17 cellular contexts compared by ENCODE assay signal in genomic region chr10:26721561-26721960, GRCh38. TPM values are rescaled to one million over a fixed set of nuclear protein-coding genes. Genes with fewer than 3 reads are reported as not detected.
DNase-seq lines count a peak whose midpoint lies in the region; ATAC-seq lines count a peak whose summit lies in the region.
"Had no signal": no experiment of that assay in that cellular context is flagged by ENCODE, and none has a peak within 500 bp of the region (broad histone marks: within the 10 kb centered on the region; RNA-seq: fewer than 3 reads in every experiment).

No MANE protein-coding gene starts in this region.

- ATAC-seq in stimulated activated effector memory CD8-positive, alpha-beta T cell treated with anti-CD3 and anti-CD28 coated beads, Interleukin-12 subunit alpha, Interleukin-12 subunit beta, amount 100 ng/mL, for 72 hours: peak; percentile 99
- ATAC-seq: body of pancreas had no signal

- H3K9me3 Mint-ChIP-seq in stimulated activated effector memory CD8-positive, alpha-beta T cell treated with anti-CD3 and anti-CD28 coated beads, Interleukin-12 subunit alpha, Interleukin-12 subunit beta, amount 100 ng/mL, for 72 hours: no peaks in the 10 kb centered on the region

- peak overlapping the region; percentile 59 for H3K4me3 Mint-ChIP-seq in stimulated activated effector memory CD8-positive, alpha-beta T cell treated with anti-CD3 and anti-CD28 coated beads, Interleukin-12 subunit alpha, Interleukin-12 subunit beta, amount 100 ng/mL, for 72 hours

- H3K36me3 Mint-ChIP-seq in stimulated activated effector memory CD8-positive, alpha-beta T cell treated with anti-CD3 and anti-CD28 coated beads, Interleukin-12 subunit alpha, Interleukin-12 subunit beta, amount 100 ng/mL, for 72 hours: peaks cover 91% of the 10 kb centered on the region

- DNase-seq in activated naive CD4-positive, alpha-beta T cell treated with Interleukin-2 at 50 U/mL for 16 hours: peak; percentile 39
- no peak for DNase-seq in activated naive CD4-positive, alpha-beta T cell (lab: John Stamatoyannopoulos, UW)
- peak; percentile 4 for DNase-seq in activated CD8-positive, alpha-beta memory T cell treated with anti-CD3 and anti-CD28 coated beads, Interleukin-2, amount 50 U/mL, for 1 hour (ENCODE audit: extremely low read depth)
- DNase-seq in effector CD4-positive, alpha-beta T cell: peak; percentile 25
- DNase-seq in stimulated activated effector memory CD8-positive, alpha-beta T cell treated with anti-CD3 and anti-CD28 coated beads, Interleukin-12 subunit alpha, Interleukin-12 subunit beta, amount 100 ng/mL, for 72 hours (ENCODE audit: low spot score in 2 of 2): peak; percentile 26 to 75
- no peak for DNase-seq in dermis blood vessel endothelial cell
- DNase-seq in NCI-H345 (lab: John Stamatoyannopoulos, UW): no peak
- DNase-seq in AML-193 (lab: John Stamatoyannopoulos, UW): no peak
- DNase-seq: Calu3, dorsolateral prefrontal cortex, GF-D8, heart right ventricle, kidney glomerular epithelial cell, midbrain, NCI-H82, testis had no signal

- H3K4me1 Mint-ChIP-seq in stimulated activated effector memory CD8-positive, alpha-beta T cell treated with anti-CD3 and anti-CD28 coated beads, Interleukin-12 subunit alpha, Interleukin-12 subunit beta, amount 100 ng/mL, for 72 hours: peaks cover 16% of the 10 kb centered on the region

- H3K27ac Mint-ChIP-seq in stimulated activated effector memory CD8-positive, alpha-beta T cell treated with anti-CD3 and anti-CD28 coated beads, Interleukin-12 subunit alpha, Interleukin-12 subunit beta, amount 100 ng/mL, for 72 hours: peak overlapping the region; percentile 95

RNA-seq across cellular contexts. Expression of gene PDSS1, which starts 24.1 kb away (rescaled TPM):
- 5.8 and 6.1 TPM in 2 replicates for total RNA-seq in dermis blood vessel endothelial cell

Comparison
In these comparisons a context has a peak if more than half of its experiments do, and no peak if none do; other contexts are left out.
1. DNase-seq: peak in activated naive CD4-positive, alpha-beta T cell treated with Interleukin-2 at 50 U/mL for 16 hours (single experiment), activated CD8-positive, alpha-beta memory T cell treated with anti-CD3 and anti-CD28 coated beads, Interleukin-2, amount 50 U/mL, for 1 hour (single experiment), effector CD4-positive, alpha-beta T cell (single experiment) and stimulated activated effector memory CD8-positive, alpha-beta T cell treated with anti-CD3 and anti-CD28 coated beads, Interleukin-12 subunit alpha, Interleukin-12 subunit beta, amount 100 ng/mL, for 72 hours (2 of 2); none in activated naive CD4-positive, alpha-beta T cell (0 of 4), dermis blood vessel endothelial cell (single experiment), NCI-H345 (single experiment) and AML-193 (0 of 2).